Comparison of ENCODE assay signal across 19 cellular contexts in genomic region chr4:129146639-129147038, GRCh38.
"Had no signal": no experiment of that assay in that cellular context is flagged by ENCODE, and none has a peak within 500 bp of the region (broad histone marks: within the 10 kb centered on the region; RNA-seq: fewer than 3 reads in every experiment).

No MANE protein-coding gene starts in this region.

- DNase-seq: activated CD4-positive, alpha-beta T cell treated with anti-CD3 and anti-CD28 coated beads, Interleukin-2, amount 10 ng/mL, durations not matched to agents 7 days and 5 days; activated CD4-positive, CD25-positive, alpha-beta regulatory T cell; activated CD8-positive, alpha-beta memory T cell treated with anti-CD3 and anti-CD28 coated beads for 24 hours; activated naive CD4-positive, alpha-beta T cell; aorta; cerebellar nuclear complex; dermis blood vessel endothelial cell; effector memory CD8-positive, alpha-beta T cell; mammary epithelial cell; naive thymus-derived CD4-positive, alpha-beta T cell; pancreas; stimulated activated CD4-positive, alpha-beta T cell treated with anti-CD3 and anti-CD28 coated beads, Interleukin-12 subunit alpha, Interleukin-12 subunit beta, amount 100 ng/mL, for 4 hours; stimulated activated CD4-positive, alpha-beta T cell treated with anti-CD3 and anti-CD28 coated beads, Interleukin-2, amount 100 ng/mL, for 24 hours; stomach had no signal

- H3K4me1 ChIP-seq: breast epithelium, pancreas, stomach had no signal

- H3K27me3 ChIP-seq: breast epithelium, pancreas, stomach had no signal

- FAIRE-seq: keratinocyte, pancreas, TTC549 had no signal

- H3K4me3 ChIP-seq: breast epithelium, pancreas, stomach, thoracic aorta had no signal

- H3K27ac ChIP-seq: breast epithelium, pancreas, stomach, thoracic aorta had no signal

- H3K9me3 ChIP-seq: breast epithelium, pancreas, stomach, thoracic aorta had no signal

- ATAC-seq: effector memory CD8-positive, alpha-beta T cell; left lobe of liver; naive thymus-derived CD4-positive, alpha-beta T cell; pancreas had no signal

- H3K36me3 ChIP-seq: breast epithelium, pancreas, stomach, thoracic aorta had no signal
